In the genomic region with DNA sequence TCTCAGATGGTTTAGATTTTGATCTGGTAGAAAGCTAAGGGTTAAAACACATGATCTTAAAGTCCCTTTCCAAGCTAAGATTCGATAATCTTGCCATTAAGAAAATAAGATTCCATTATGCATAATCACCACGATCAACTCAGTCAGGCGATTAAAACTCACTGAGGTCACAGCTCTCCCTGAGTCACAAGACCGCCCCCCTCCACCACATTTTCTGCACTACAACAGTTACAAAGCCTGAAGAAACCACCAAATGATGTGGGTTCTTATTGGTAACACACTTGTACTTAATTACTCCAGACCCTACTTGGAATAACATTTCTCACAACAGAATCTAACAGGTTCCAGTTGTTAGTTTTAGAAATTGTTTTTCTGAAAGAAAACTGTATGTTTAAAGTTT, we compare ENCODE assay signal across 15 cellular contexts.
DNase-seq lines count a peak whose midpoint lies in the region; ATAC-seq, FAIRE-seq and TF ChIP-seq lines count a peak whose summit lies in the region.
"Had no signal": no experiment of that assay in that cellular context is flagged by ENCODE, and none has a peak within 500 bp of the region (broad histone marks: within the 10 kb centered on the region; RNA-seq: fewer than 3 reads in every experiment).

No MANE protein-coding gene starts in this region.

- peaks cover 41% of the 10 kb centered on the region for H3K4me1 Mint-ChIP-seq in activated naive CD8-positive, alpha-beta T cell treated with anti-CD3 and anti-CD28 coated beads, Interleukin-2, amount 50 U/mL, for 24 hours
- H3K4me1 Mint-ChIP-seq in naive thymus-derived CD4-positive, alpha-beta T cell = peaks cover 12 to 60% (median 43%) of the 10 kb centered on the region in 7 donors
- H3K4me1 Mint-ChIP-seq in WTC11 = peaks cover 22% of the 10 kb centered on the region

- peak; percentile 82 for ATAC-seq in activated naive CD8-positive, alpha-beta T cell treated with anti-CD3 and anti-CD28 coated beads, Interleukin-2, amount 50 U/mL, for 24 hours
- ATAC-seq in naive thymus-derived CD4-positive, alpha-beta T cell = peak; percentile 49
- ATAC-seq in GM18861 (IDR thresholded peaks at IDR 0.05; ENCODE audit: unreplicated experiment) = no peak
- ATAC-seq in WTC11 = no peak
- ATAC-seq: foreskin keratinocyte, HCT116 had no signal

- H3K9me3 ChIP-seq in naive thymus-derived CD4-positive, alpha-beta T cell (ENCODE audit: control insufficient read depth in 2 of 3, low read length in 3 of 3) = no peaks in the 10 kb centered on the region

- H3K4me1 ChIP-seq in naive thymus-derived CD4-positive, alpha-beta T cell (ENCODE audit: control insufficient read depth in 2 of 2, insufficient read depth in 2 of 2, low read length in 2 of 2) = peaks cover 12 to 30% of the 10 kb centered on the region in 2 donors
- H3K4me1 ChIP-seq: foreskin keratinocyte had no signal

- H3K9me3 Mint-ChIP-seq in activated naive CD8-positive, alpha-beta T cell treated with anti-CD3 and anti-CD28 coated beads, Interleukin-2, amount 50 U/mL, for 24 hours = no peaks in the 10 kb centered on the region
- peaks cover 0 to 15% (median 0%) of the 10 kb centered on the region in 11 donors for H3K9me3 Mint-ChIP-seq in naive thymus-derived CD4-positive, alpha-beta T cell
- H3K9me3 Mint-ChIP-seq in WTC11 = peaks cover 9% of the 10 kb centered on the region

- POLR2A ChIA-PET in naive thymus-derived CD4-positive, alpha-beta T cell (lab: Charles Lee) = interaction anchor here (0.7 to 1.8 kb wide), 4 partner anchors 13 to 26 kb away, joined by 4 to 9 read pairs (median 4); no protein-coding TSS in a partner anchor
- POLR2A ChIA-PET in WTC11 (lab: Charles Lee) = no interaction called here

- DNase-seq in AG08395 (ENCODE audit: low spot score) (peak; percentile 52), GM18507 (ENCODE audit: extremely low spot score, insufficient read length, low read depth) (no peak), NCI-H2029 (lab: John Stamatoyannopoulos, UW) (no peak), WTC11 (ENCODE audit: low spot score) (no peak), NCI-H128 (lab: John Stamatoyannopoulos, UW; ENCODE audit: unreplicated experiment) (no peak)
- peak; percentile 46 for DNase-seq in activated naive CD8-positive, alpha-beta T cell treated with anti-CD3 and anti-CD28 coated beads, Interleukin-2, amount 50 U/mL, for 24 hours
- DNase-seq in naive thymus-derived CD4-positive, alpha-beta T cell = peak in 1 of 9 donors; percentile 19
- DNase-seq: activated CD4-positive, CD25-positive, alpha-beta regulatory T cell; foreskin keratinocyte; NCI-H446 treated with DMSO at 0.1 percent for 48 hours; Right ventricle myocardium superior had no signal

- CTCF ChIA-PET in naive thymus-derived CD4-positive, alpha-beta T cell (lab: Charles Lee) = interaction anchor here (1.0 to 1.3 kb wide), 4 partner anchors 11 to 32 kb away, joined by 3 read pairs; no protein-coding TSS in a partner anchor
- CTCF ChIA-PET in WTC11 (lab: Charles Lee) = no interaction called here

- H3K27me3 Mint-ChIP-seq in activated naive CD8-positive, alpha-beta T cell treated with anti-CD3 and anti-CD28 coated beads, Interleukin-2, amount 50 U/mL, for 24 hours = no peaks in the 10 kb centered on the region
- no peaks in the 10 kb centered on the region for H3K27me3 Mint-ChIP-seq in naive thymus-derived CD4-positive, alpha-beta T cell
- no peaks in the 10 kb centered on the region for H3K27me3 Mint-ChIP-seq in WTC11 (ENCODE audit: low read depth)

- intact Hi-C loops in naive thymus-derived CD4-positive, alpha-beta T cell (cut with micrococcal nuclease) = loop anchor here in 1 of 2 donors (2.0 kb wide), 1 partner anchor 14 kb away; no protein-coding TSS in a partner anchor

- H3K27me3 ChIP-seq in naive thymus-derived CD4-positive, alpha-beta T cell (ENCODE audit: control insufficient read depth in 2 of 2, insufficient read depth in 2 of 2, low read length in 2 of 2) = no peaks in the 10 kb centered on the region
- H3K27me3 ChIP-seq: BLaER1 treated with 17β-estradiol and CSF1 and Interleukin-3, amounts not matched to agents 10 nM and 100 nM; cardiac muscle cell; foreskin keratinocyte had no signal

- FAIRE-seq in GM18507 (lab: Jason Lieb, UNC) = peak; percentile 82

- H3K27ac ChIP-seq in naive thymus-derived CD4-positive, alpha-beta T cell (ENCODE audit: low read depth, low read length) = no peak overlapping the region
- H3K27ac ChIP-seq: BLaER1 treated with 17β-estradiol and CSF1 and Interleukin-3, amounts not matched to agents 10 nM and 100 nM; cardiac muscle cell; foreskin keratinocyte had no signal

- H3K36me3 ChIP-seq in naive thymus-derived CD4-positive, alpha-beta T cell (ENCODE audit: control insufficient read depth in 2 of 3, insufficient read depth in 3 of 3, low read length in 3 of 3) = no peaks in the 10 kb centered on the region
- H3K36me3 ChIP-seq: cardiac muscle cell had no signal

- TF ChIP-seq CTCF in WTC11 (IDR thresholded peaks at IDR 0.05) = no peak

- peaks cover 3% of the 10 kb centered on the region for H3K36me3 Mint-ChIP-seq in activated naive CD8-positive, alpha-beta T cell treated with anti-CD3 and anti-CD28 coated beads, Interleukin-2, amount 50 U/mL, for 24 hours (ENCODE audit: low read depth)
- peaks cover 0 to 29% (median 0%) of the 10 kb centered on the region in 5 donors for H3K36me3 Mint-ChIP-seq in naive thymus-derived CD4-positive, alpha-beta T cell
- H3K36me3 Mint-ChIP-seq in WTC11 = 0 out of 2 replicates have a peak, but pooled peaks cover 9% of the 10 kb centered on the region

- H3K4me3 Mint-ChIP-seq in activated naive CD8-positive, alpha-beta T cell treated with anti-CD3 and anti-CD28 coated beads, Interleukin-2, amount 50 U/mL, for 24 hours = no peak overlapping the region
- H3K4me3 Mint-ChIP-seq in naive thymus-derived CD4-positive, alpha-beta T cell = peak overlapping the region in 4 of 10 donors; percentile 1 to 39 (median 16)
- H3K4me3 Mint-ChIP-seq in WTC11 = no peak overlapping the region

- H3K4me3 ChIP-seq in naive thymus-derived CD4-positive, alpha-beta T cell (ENCODE audit: low read length) = no peak overlapping the region
- H3K4me3 ChIP-seq: BLaER1 treated with 17β-estradiol and CSF1 and Interleukin-3, amounts not matched to agents 10 nM and 100 nM; cardiac muscle cell had no signal

- H3K27ac Mint-ChIP-seq in activated naive CD8-positive, alpha-beta T cell treated with anti-CD3 and anti-CD28 coated beads, Interleukin-2, amount 50 U/mL, for 24 hours = peak overlapping the region; percentile 22
- H3K27ac Mint-ChIP-seq in naive thymus-derived CD4-positive, alpha-beta T cell = peak overlapping the region in 5 of 9 donors; percentile 8 to 62 (median 48)
- no peak overlapping the region for H3K27ac Mint-ChIP-seq in WTC11

TF ChIP-seq in WTC11, 78 proteins besides CTCF, POLR2A, EP300 and RAD21 (continues in another document):
- TF ChIP-seq IRF2 (CRISPR knock-in tag; IDR thresholded peaks at IDR 0.05; ENCODE audit: borderline replicate concordance, low read depth) (no peak), EMX1 (CRISPR knock-in tag; IDR thresholded peaks at IDR 0.05) (no peak), ETV6 (CRISPR knock-in tag; IDR thresholded peaks at IDR 0.05) (no peak), USF2 (CRISPR knock-in tag; IDR thresholded peaks at IDR 0.05) (no peak), NR1H2 (CRISPR knock-in tag; IDR thresholded peaks at IDR 0.05) (no peak)
- TF ChIP-seq, protein P1, sequence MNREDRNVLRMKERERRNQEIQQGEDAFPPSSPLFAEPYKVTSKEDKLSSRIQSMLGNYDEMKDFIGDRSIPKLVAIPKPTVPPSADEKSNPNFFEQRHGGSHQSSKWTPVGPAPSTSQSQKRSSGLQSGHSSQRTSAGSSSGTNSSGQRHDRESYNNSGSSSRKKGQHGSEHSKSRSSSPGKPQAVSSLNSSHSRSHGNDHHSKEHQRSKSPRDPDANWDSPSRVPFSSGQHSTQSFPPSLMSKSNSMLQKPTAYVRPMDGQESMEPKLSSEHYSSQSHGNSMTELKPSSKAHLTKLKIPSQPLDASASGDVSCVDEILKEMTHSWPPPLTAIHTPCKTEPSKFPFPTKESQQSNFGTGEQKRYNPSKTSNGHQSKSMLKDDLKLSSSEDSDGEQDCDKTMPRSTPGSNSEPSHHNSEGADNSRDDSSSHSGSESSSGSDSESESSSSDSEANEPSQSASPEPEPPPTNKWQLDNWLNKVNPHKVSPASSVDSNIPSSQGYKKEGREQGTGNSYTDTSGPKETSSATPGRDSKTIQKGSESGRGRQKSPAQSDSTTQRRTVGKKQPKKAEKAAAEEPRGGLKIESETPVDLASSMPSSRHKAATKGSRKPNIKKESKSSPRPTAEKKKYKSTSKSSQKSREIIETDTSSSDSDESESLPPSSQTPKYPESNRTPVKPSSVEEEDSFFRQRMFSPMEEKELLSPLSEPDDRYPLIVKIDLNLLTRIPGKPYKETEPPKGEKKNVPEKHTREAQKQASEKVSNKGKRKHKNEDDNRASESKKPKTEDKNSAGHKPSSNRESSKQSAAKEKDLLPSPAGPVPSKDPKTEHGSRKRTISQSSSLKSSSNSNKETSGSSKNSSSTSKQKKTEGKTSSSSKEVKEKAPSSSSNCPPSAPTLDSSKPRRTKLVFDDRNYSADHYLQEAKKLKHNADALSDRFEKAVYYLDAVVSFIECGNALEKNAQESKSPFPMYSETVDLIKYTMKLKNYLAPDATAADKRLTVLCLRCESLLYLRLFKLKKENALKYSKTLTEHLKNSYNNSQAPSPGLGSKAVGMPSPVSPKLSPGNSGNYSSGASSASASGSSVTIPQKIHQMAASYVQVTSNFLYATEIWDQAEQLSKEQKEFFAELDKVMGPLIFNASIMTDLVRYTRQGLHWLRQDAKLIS (CRISPR knock-in tag; IDR thresholded peaks at IDR 0.05; ENCODE audit: borderline replicate concordance) = no peak

Comparison
In these comparisons a context has a peak if more than half of its experiments do, and no peak if none do; other contexts are left out.
1. DNase-seq: peak in AG08395 (single experiment) and activated naive CD8-positive, alpha-beta T cell treated with anti-CD3 and anti-CD28 coated beads, Interleukin-2, amount 50 U/mL, for 24 hours (single experiment); none in GM18507 (single experiment), NCI-H2029 (single experiment), WTC11 (single experiment) and NCI-H128 (single experiment).
2. ATAC-seq: peak in activated naive CD8-positive, alpha-beta T cell treated with anti-CD3 and anti-CD28 coated beads, Interleukin-2, amount 50 U/mL, for 24 hours (single experiment) and naive thymus-derived CD4-positive, alpha-beta T cell (single experiment); none in GM18861 (single experiment) and WTC11 (single experiment).